ENCODE assay signal across 8 cellular contexts in the genomic region with DNA sequence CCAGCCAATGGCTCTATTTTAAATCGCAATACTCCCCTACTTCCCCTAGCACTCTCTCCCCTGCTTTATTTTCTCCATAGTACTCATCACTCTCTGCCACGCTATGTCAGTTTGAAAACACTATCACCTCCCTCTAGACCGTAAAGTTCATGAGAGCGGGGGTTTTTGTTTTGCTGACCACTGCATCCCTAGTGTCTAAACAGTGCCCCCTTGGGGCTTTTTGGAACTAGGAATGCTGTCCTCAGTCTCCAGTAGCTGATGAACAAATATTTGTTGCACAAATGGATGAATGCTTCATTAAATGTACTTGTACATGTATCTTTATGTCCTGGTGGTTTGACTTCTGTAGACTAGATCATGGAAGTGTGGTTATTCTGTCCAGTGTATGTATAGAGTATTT. TPM values are rescaled to one million over a fixed set of nuclear protein-coding genes. Genes with fewer than 3 reads are reported as not detected.
A peak's percentile ranks its signal among the peaks of the same experiment; 100 is the strongest.
DNase-seq lines count a peak whose midpoint lies in the region; ATAC-seq and TF ChIP-seq lines count a peak whose summit lies in the region.

No MANE protein-coding gene starts in this region.

- intact Hi-C loops in naive thymus-derived CD4-positive, alpha-beta T cell (cut with micrococcal nuclease) = no loop called here

- H3K27ac ChIP-seq in naive thymus-derived CD4-positive, alpha-beta T cell (ENCODE audit: low read depth, low read length) = no peak overlapping the region

- POLR2A ChIA-PET in naive thymus-derived CD4-positive, alpha-beta T cell (lab: Charles Lee) = no interaction called here

- no peak overlapping the region for H3K4me3 Mint-ChIP-seq in naive thymus-derived CD4-positive, alpha-beta T cell

- H3K36me3 ChIP-seq in naive thymus-derived CD4-positive, alpha-beta T cell (ENCODE audit: control insufficient read depth in 2 of 3, insufficient read depth in 3 of 3, low read length in 3 of 3) = no peaks in the 10 kb centered on the region

- ATAC-seq in naive thymus-derived CD4-positive, alpha-beta T cell = no peak
- ATAC-seq in HG02623 (IDR thresholded peaks at IDR 0.05; ENCODE audit: unreplicated experiment) = no peak

- peaks cover 0 to 21% (median 2%) of the 10 kb centered on the region in 11 donors for H3K9me3 Mint-ChIP-seq in naive thymus-derived CD4-positive, alpha-beta T cell

- peaks cover 0 to 2% (median 0%) of the 10 kb centered on the region in 7 donors for H3K4me1 Mint-ChIP-seq in naive thymus-derived CD4-positive, alpha-beta T cell

- TF ChIP-seq CTCF in HFF-Myc (IDR thresholded peaks at IDR 0.05; ENCODE audit: low read depth, low read length, missing control alignments) (peak; percentile 62), astrocyte of the cerebellum (IDR thresholded peaks at IDR 0.05; ENCODE audit: low read depth, low read length, missing control alignments) (peak; percentile 57)

- no peak overlapping the region for H3K27ac Mint-ChIP-seq in naive thymus-derived CD4-positive, alpha-beta T cell

- H3K4me1 ChIP-seq in naive thymus-derived CD4-positive, alpha-beta T cell (ENCODE audit: control insufficient read depth in 2 of 2, insufficient read depth in 2 of 2, low read length in 2 of 2) = no peaks in the 10 kb centered on the region

- H3K9me3 ChIP-seq in naive thymus-derived CD4-positive, alpha-beta T cell (ENCODE audit: control insufficient read depth in 2 of 3, low read length in 3 of 3) = no peaks in the 10 kb centered on the region

- in situ Hi-C loops in astrocyte of the cerebellum (cut with HindIII; ENCODE audit: low sequenced_read_pairs) = no loop called here

- H3K27me3 ChIP-seq in naive thymus-derived CD4-positive, alpha-beta T cell (ENCODE audit: control insufficient read depth in 2 of 2, insufficient read depth in 2 of 2, low read length in 2 of 2) = no peaks in the 10 kb centered on the region

- DNase-seq in A172 (ENCODE audit: low spot score) = peak; percentile 38
- DNase-seq in HFF-Myc (ENCODE audit: extremely low read depth, low read depth) = no peak
- DNase-seq in astrocyte of the cerebellum (ENCODE audit: low read depth) = no peak
- DNase-seq in inferior parietal cortex (ENCODE audit: extremely low spot score) = peak; percentile 72
- DNase-seq in naive thymus-derived CD4-positive, alpha-beta T cell = no peak
- no peak for DNase-seq in stimulated activated CD4-positive, alpha-beta T cell treated with anti-CD3 and anti-CD28 coated beads, Interleukin-4, amount 100 ng/mL, for 1 hour
- no peak for DNase-seq in NK-92 (lab: John Stamatoyannopoulos, UW; ENCODE audit: unreplicated experiment)

- CTCF ChIA-PET in naive thymus-derived CD4-positive, alpha-beta T cell (lab: Charles Lee) = no interaction called here

- peaks cover 11 to 28% (median 16%) of the 10 kb centered on the region in 5 donors for H3K27me3 Mint-ChIP-seq in naive thymus-derived CD4-positive, alpha-beta T cell

- H3K4me3 ChIP-seq in HFF-Myc (replicated peaks; ENCODE audit: low read depth, low read length) (no peak overlapping the region), astrocyte of the cerebellum (ENCODE audit: low read depth, low read length) (no peak overlapping the region)
- H3K4me3 ChIP-seq in naive thymus-derived CD4-positive, alpha-beta T cell (ENCODE audit: low read length) = no peak overlapping the region

- peaks cover 0 to 9% (median 5%) of the 10 kb centered on the region in 5 donors for H3K36me3 Mint-ChIP-seq in naive thymus-derived CD4-positive, alpha-beta T cell

RNA-seq across cellular contexts. Expression of a gene that starts 44.2 kb away (rescaled TPM):
- total RNA-seq in A172 (2014; rRNA removed; shearing (Covaris generic)) = 1.7 and 3.2 TPM in 2 replicates
- total RNA-seq in naive thymus-derived CD4-positive, alpha-beta T cell = under 1 TPM in 2 of 5 experiments, not detected in 3; 0.42 to 0.73 TPM
- polyA plus RNA-seq in naive thymus-derived CD4-positive, alpha-beta T cell = not detected

Comparison
In these comparisons a context has a peak if more than half of its experiments do, and no peak if none do; other contexts are left out.
1. DNase-seq: peak in A172 (single experiment) and inferior parietal cortex (single experiment); none in HFF-Myc (single experiment), astrocyte of the cerebellum (single experiment), naive thymus-derived CD4-positive, alpha-beta T cell (0 of 9), stimulated activated CD4-positive, alpha-beta T cell treated with anti-CD3 and anti-CD28 coated beads, Interleukin-4, amount 100 ng/mL, for 1 hour (single experiment) and NK-92 (single experiment).